In the genomic region with DNA sequence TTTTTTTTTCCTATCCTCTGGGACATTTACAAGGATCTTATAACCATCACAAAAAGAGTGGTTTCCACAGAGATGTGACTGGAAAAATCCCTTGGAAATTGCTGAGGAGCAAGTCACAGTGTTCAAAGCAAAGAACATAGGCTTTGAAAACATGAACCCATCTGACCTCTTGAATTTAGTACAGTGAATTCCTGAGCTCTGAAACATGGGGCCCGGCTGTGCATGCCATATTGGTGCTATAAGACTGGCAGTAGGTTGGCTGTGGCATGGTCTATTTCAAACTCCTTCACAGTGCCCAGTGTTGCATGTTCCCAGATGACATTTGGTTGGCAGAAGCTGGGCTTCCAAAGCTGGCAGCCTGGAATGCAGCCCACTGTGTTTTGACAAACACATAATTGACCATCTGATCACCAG, we compare ENCODE assay signal across 16 cellular contexts.
DNase-seq lines count a peak whose midpoint lies in the region; ATAC-seq and TF ChIP-seq lines count a peak whose summit lies in the region.
"Had no signal": no experiment of that assay in that cellular context is flagged by ENCODE, and none has a peak within 500 bp of the region (broad histone marks: within the 10 kb centered on the region; RNA-seq: fewer than 3 reads in every experiment).

No MANE protein-coding gene starts in this region.

- H2BK5ac ChIP-seq in mesenchymal stem cell (ENCODE audit: low read depth, low read length, poor library complexity, severe bottlenecking): no peak overlapping the region

- no peak overlapping the region for H3K4me3 Mint-ChIP-seq in endodermal cell
- H3K4me3 Mint-ChIP-seq: activated naive CD8-positive, alpha-beta T cell treated with anti-CD3 and anti-CD28 coated beads for 36 hours; effector memory CD8-positive, alpha-beta T cell; naive B cell had no signal

- no peak overlapping the region for H2BK12ac ChIP-seq in mesenchymal stem cell (ENCODE audit: low read length in 2 of 2)

- H3K27ac ChIP-seq in mesenchymal stem cell (ENCODE audit: low read length, poor library complexity, severe bottlenecking) (no peak overlapping the region), endodermal cell (ENCODE audit: low read depth, low read length) (no peak overlapping the region)
- H3K27ac ChIP-seq: BLaER1, skin epidermis, uterus had no signal

- H3K79me1 ChIP-seq in mesenchymal stem cell (replicated peaks; ENCODE audit: low read length, poor library complexity, severe bottlenecking): peaks cover 30% of the 10 kb centered on the region

- H3K4me2 ChIP-seq in mesenchymal stem cell (ENCODE audit: low read length, poor library complexity, severe bottlenecking): no peak overlapping the region
- H3K4me2 ChIP-seq: BLaER1 had no signal

- no peaks in the 10 kb centered on the region for H3K9me3 Mint-ChIP-seq in endodermal cell
- H3K9me3 Mint-ChIP-seq: activated naive CD8-positive, alpha-beta T cell treated with anti-CD3 and anti-CD28 coated beads for 36 hours; effector memory CD8-positive, alpha-beta T cell; naive B cell had no signal

- peaks cover 8% of the 10 kb centered on the region for H3K4me1 ChIP-seq in mesenchymal stem cell (ENCODE audit: control insufficient read depth, insufficient read depth, low read depth, low read length)
- H3K4me1 ChIP-seq in endodermal cell (ENCODE audit: control insufficient read depth, insufficient read depth, low read length): no peaks in the 10 kb centered on the region
- H3K4me1 ChIP-seq: uterus had no signal

- no peak overlapping the region for H3K23ac ChIP-seq in mesenchymal stem cell (ENCODE audit: low read length in 2 of 2)

- no peak overlapping the region for H3K14ac ChIP-seq in mesenchymal stem cell (ENCODE audit: low read length in 2 of 2)

- ATAC-seq in GM21576 (IDR thresholded peaks at IDR 0.05; ENCODE audit: unreplicated experiment) (no peak), HG02981 (IDR thresholded peaks at IDR 0.05; ENCODE audit: unreplicated experiment) (no peak)
- ATAC-seq: effector memory CD8-positive, alpha-beta T cell had no signal

- no peak overlapping the region for H4K8ac ChIP-seq in mesenchymal stem cell (ENCODE audit: low read length)

- no peak overlapping the region for H2AFZ ChIP-seq in mesenchymal stem cell (ENCODE audit: low read depth, low read length)

- no peak overlapping the region for H2AK5ac ChIP-seq in mesenchymal stem cell (ENCODE audit: low read length, severe bottlenecking)

- H3K27me3 Mint-ChIP-seq in endodermal cell (ENCODE audit: insufficient read depth): no peaks in the 10 kb centered on the region
- H3K27me3 Mint-ChIP-seq: activated naive CD8-positive, alpha-beta T cell treated with anti-CD3 and anti-CD28 coated beads for 36 hours; naive B cell had no signal

- H4K91ac ChIP-seq in mesenchymal stem cell (ENCODE audit: low read length): no peak overlapping the region

- TF ChIP-seq CTCF in epithelial cell of proximal tubule (conservative IDR thresholded peaks at IDR 0.05; ENCODE audit: low read depth, low read length) (no peak), endodermal cell (conservative IDR thresholded peaks at IDR 0.05) (no peak)

- H2BK120ac ChIP-seq in mesenchymal stem cell (ENCODE audit: low read depth, low read length): no peak overlapping the region

- WGBS in mesenchymal stem cell: 33% methylated on average over 1 of the region's 1 CpG
- WGBS in endodermal cell (ENCODE audit: insufficient coverage in 1 of 2, insufficient read length in 1 of 2), 2 experiments: 98 to 100% methylated on average over 1 of the region's 1 CpG

- H3K4me1 Mint-ChIP-seq in endodermal cell: no peaks in the 10 kb centered on the region

- no peak overlapping the region for H3K27ac Mint-ChIP-seq in endodermal cell
- H3K27ac Mint-ChIP-seq: activated naive CD8-positive, alpha-beta T cell treated with anti-CD3 and anti-CD28 coated beads for 36 hours; effector memory CD8-positive, alpha-beta T cell; naive B cell had no signal

- H3K4ac ChIP-seq in mesenchymal stem cell (ENCODE audit: low read depth in 1 of 2, low read length in 2 of 2): no peak overlapping the region

- DNase-seq in AG08396 (ENCODE audit: low spot score): peak; percentile 27
- DNase-seq in MG63: peak; percentile 32
- peak; percentile 45 for DNase-seq in epithelial cell of proximal tubule (ENCODE audit: low read depth)
- DNase-seq in mesenchymal stem cell: peak; percentile 76
- no peak for DNase-seq in GOT3 (lab: John Stamatoyannopoulos, UW)
- no peak for DNase-seq in endodermal cell
- DNase-seq: activated naive CD8-positive, alpha-beta T cell treated with anti-CD3 and anti-CD28 coated beads for 36 hours; effector memory CD8-positive, alpha-beta T cell; naive B cell; NCI-H187; T-helper 9 cell; uterus had no signal

- H3K9me3 ChIP-seq in MG63 (no peaks in the 10 kb centered on the region), mesenchymal stem cell (ENCODE audit: control insufficient read depth, low read length) (no peaks in the 10 kb centered on the region), endodermal cell (ENCODE audit: control insufficient read depth, low read length) (no peaks in the 10 kb centered on the region)
- H3K9me3 ChIP-seq: BLaER1, uterus had no signal

- H3K18ac ChIP-seq in mesenchymal stem cell (ENCODE audit: low read depth in 1 of 2, low read length in 2 of 2): no peak overlapping the region

- H3K4me3 ChIP-seq in MG63 (no peak overlapping the region), epithelial cell of proximal tubule (ENCODE audit: low read depth, low read length) (no peak overlapping the region), mesenchymal stem cell (ENCODE audit: insufficient read depth in 1 of 2, low read depth in 1 of 2, low read length in 2 of 2) (peak overlapping the region in 1 of 2 experiments; percentile 5), endodermal cell (ENCODE audit: low read length) (no peak overlapping the region)
- H3K4me3 ChIP-seq: BLaER1, skin epidermis, uterus had no signal

- no peak overlapping the region for H2BK15ac ChIP-seq in mesenchymal stem cell (ENCODE audit: low read depth, poor library complexity, severe bottlenecking)

- peak overlapping the region; percentile 22 for H3K9ac ChIP-seq in mesenchymal stem cell (ENCODE audit: low read length)
- no peak overlapping the region for H3K9ac ChIP-seq in endodermal cell (ENCODE audit: extremely low read depth, low read length, poor library complexity, severe bottlenecking)
- H3K9ac ChIP-seq: BLaER1 had no signal

- H3K36me3 ChIP-seq in MG63 (no peaks in the 10 kb centered on the region), mesenchymal stem cell (ENCODE audit: control insufficient read depth in 1 of 2, insufficient read depth in 2 of 2, low read depth in 1 of 2, low read length in 2 of 2) (peaks cover 0 to 9% of the 10 kb centered on the region in 2 experiments), endodermal cell (ENCODE audit: control insufficient read depth, insufficient read depth, low read length) (no peaks in the 10 kb centered on the region)
- H3K36me3 ChIP-seq: BLaER1, uterus had no signal

- H3K36me3 Mint-ChIP-seq in endodermal cell (ENCODE audit: low read depth): no peaks in the 10 kb centered on the region

- H3K27me3 ChIP-seq in MG63 (no peaks in the 10 kb centered on the region), mesenchymal stem cell (ENCODE audit: control insufficient read depth in 1 of 2, insufficient read depth in 1 of 2, low read length in 2 of 2) (no peaks in the 10 kb centered on the region), endodermal cell (ENCODE audit: control insufficient read depth, insufficient read depth, low read length, poor library complexity, severe bottlenecking) (no peaks in the 10 kb centered on the region)
- H3K27me3 ChIP-seq: BLaER1, uterus had no signal

Comparison
In these comparisons a context has a peak if more than half of its experiments do, and no peak if none do; other contexts are left out.
1. DNase-seq: peak in AG08396 (single experiment), MG63 (single experiment), epithelial cell of proximal tubule (single experiment) and mesenchymal stem cell (single experiment); none in GOT3 (single experiment) and endodermal cell (single experiment).